1 cellular context compared by ENCODE assay signal in the genomic region with DNA sequence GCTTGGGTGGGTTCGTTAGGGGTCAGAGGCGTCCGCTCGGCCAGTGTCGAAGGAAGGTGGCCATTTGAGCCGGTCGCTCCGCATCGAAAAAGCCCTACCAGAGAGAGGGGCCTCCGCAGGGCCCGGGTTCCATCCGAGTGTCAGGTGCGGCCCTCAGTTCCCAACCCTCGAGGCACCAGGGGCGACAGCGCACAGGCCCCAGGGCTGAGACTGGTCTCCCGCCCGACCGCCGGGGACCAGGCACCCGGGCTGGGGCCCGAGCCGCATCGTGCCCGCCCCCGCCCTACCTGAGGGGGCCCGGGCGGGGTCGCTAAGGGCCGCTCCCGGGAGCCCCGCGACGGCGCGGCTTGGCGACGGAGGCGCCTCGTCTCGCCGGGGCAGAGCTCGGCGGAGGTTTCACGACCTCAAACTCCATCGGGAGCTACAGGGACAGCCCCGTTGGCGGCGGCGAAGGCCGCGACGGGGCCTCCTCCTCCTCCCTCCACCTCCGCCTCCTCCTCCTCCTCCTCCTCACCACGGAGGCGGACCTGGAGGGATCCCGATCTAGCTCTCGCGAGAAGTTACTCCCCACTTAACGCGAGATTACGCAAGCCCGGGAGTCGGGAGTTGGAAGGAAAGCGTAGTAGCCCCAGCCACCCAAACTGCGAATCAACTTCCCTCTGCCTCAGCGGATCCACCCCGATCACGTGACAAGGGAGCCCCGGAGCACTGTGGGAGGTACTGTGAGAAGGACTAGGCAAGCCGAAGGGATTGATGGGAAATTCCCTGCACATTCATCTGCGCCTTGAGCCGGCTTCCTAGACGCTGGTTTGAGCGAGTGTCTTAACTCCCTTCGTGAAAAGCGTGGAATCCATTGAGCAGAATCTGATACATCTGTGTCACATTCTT.
TF ChIP-seq lines count a peak whose summit lies in the region.

A gene with protein sequence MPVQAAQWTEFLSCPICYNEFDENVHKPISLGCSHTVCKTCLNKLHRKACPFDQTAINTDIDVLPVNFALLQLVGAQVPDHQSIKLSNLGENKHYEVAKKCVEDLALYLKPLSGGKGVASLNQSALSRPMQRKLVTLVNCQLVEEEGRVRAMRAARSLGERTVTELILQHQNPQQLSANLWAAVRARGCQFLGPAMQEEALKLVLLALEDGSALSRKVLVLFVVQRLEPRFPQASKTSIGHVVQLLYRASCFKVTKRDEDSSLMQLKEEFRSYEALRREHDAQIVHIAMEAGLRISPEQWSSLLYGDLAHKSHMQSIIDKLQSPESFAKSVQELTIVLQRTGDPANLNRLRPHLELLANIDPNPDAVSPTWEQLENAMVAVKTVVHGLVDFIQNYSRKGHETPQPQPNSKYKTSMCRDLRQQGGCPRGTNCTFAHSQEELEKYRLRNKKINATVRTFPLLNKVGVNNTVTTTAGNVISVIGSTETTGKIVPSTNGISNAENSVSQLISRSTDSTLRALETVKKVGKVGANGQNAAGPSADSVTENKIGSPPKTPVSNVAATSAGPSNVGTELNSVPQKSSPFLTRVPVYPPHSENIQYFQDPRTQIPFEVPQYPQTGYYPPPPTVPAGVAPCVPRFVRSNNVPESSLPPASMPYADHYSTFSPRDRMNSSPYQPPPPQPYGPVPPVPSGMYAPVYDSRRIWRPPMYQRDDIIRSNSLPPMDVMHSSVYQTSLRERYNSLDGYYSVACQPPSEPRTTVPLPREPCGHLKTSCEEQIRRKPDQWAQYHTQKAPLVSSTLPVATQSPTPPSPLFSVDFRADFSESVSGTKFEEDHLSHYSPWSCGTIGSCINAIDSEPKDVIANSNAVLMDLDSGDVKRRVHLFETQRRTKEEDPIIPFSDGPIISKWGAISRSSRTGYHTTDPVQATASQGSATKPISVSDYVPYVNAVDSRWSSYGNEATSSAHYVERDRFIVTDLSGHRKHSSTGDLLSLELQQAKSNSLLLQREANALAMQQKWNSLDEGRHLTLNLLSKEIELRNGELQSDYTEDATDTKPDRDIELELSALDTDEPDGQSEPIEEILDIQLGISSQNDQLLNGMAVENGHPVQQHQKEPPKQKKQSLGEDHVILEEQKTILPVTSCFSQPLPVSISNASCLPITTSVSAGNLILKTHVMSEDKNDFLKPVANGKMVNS (minus strand): TSS at position 537 of the 888 bp plus-strand sequence. CDS start 7,850 bp downstream, outside the sequence.

TF ChIP-seq in HepG2, 621 proteins besides CTCF, POLR2A, EP300 and RAD21 (continued from another document and continues in another):
- TF ChIP-seq, protein P1, sequence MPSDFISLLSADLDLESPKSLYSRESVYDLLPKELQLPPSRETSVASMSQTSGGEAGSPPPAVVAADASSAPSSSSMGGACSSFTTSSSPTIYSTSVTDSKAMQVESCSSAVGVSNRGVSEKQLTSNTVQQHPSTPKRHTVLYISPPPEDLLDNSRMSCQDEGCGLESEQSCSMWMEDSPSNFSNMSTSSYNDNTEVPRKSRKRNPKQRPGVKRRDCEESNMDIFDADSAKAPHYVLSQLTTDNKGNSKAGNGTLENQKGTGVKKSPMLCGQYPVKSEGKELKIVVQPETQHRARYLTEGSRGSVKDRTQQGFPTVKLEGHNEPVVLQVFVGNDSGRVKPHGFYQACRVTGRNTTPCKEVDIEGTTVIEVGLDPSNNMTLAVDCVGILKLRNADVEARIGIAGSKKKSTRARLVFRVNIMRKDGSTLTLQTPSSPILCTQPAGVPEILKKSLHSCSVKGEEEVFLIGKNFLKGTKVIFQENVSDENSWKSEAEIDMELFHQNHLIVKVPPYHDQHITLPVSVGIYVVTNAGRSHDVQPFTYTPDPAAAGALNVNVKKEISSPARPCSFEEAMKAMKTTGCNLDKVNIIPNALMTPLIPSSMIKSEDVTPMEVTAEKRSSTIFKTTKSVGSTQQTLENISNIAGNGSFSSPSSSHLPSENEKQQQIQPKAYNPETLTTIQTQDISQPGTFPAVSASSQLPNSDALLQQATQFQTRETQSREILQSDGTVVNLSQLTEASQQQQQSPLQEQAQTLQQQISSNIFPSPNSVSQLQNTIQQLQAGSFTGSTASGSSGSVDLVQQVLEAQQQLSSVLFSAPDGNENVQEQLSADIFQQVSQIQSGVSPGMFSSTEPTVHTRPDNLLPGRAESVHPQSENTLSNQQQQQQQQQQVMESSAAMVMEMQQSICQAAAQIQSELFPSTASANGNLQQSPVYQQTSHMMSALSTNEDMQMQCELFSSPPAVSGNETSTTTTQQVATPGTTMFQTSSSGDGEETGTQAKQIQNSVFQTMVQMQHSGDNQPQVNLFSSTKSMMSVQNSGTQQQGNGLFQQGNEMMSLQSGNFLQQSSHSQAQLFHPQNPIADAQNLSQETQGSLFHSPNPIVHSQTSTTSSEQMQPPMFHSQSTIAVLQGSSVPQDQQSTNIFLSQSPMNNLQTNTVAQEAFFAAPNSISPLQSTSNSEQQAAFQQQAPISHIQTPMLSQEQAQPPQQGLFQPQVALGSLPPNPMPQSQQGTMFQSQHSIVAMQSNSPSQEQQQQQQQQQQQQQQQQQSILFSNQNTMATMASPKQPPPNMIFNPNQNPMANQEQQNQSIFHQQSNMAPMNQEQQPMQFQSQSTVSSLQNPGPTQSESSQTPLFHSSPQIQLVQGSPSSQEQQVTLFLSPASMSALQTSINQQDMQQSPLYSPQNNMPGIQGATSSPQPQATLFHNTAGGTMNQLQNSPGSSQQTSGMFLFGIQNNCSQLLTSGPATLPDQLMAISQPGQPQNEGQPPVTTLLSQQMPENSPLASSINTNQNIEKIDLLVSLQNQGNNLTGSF (CRISPR knock-in tag; IDR thresholded peaks at IDR 0.05), result peak; percentile 73
- TF ChIP-seq LCORL (IDR thresholded peaks at IDR 0.05), result peak; percentile 59
- TF ChIP-seq LCORL (CRISPR knock-in tag; IDR thresholded peaks at IDR 0.05), result peak; percentile 75
- no peak for TF ChIP-seq HOXD1 (CRISPR knock-in tag; IDR thresholded peaks at IDR 0.05)
- TF ChIP-seq CCDC6 (CRISPR knock-in tag; IDR thresholded peaks at IDR 0.05), result no peak
- TF ChIP-seq NR1H2 (CRISPR knock-in tag; IDR thresholded peaks at IDR 0.05; ENCODE audit: borderline replicate concordance, low read depth), result no peak
- TF ChIP-seq ZNF768 (CRISPR knock-in tag; IDR thresholded peaks at IDR 0.05), result peak; percentile 67; the same call in 1 of the 2 replicates
- TF ChIP-seq, protein P2, sequence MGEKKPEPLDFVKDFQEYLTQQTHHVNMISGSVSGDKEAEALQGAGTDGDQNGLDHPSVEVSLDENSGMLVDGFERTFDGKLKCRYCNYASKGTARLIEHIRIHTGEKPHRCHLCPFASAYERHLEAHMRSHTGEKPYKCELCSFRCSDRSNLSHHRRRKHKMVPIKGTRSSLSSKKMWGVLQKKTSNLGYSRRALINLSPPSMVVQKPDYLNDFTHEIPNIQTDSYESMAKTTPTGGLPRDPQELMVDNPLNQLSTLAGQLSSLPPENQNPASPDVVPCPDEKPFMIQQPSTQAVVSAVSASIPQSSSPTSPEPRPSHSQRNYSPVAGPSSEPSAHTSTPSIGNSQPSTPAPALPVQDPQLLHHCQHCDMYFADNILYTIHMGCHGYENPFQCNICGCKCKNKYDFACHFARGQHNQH (CRISPR knock-in tag; IDR thresholded peaks at IDR 0.05), result peak; percentile 44; the same call in 1 of the 2 replicates
- TF ChIP-seq ATF6 (CRISPR knock-in tag; conservative IDR thresholded peaks at IDR 0.05), result no peak; the same call in 1 of the 2 replicates
- peak; percentile 41; the same call in 1 of the 2 replicates for TF ChIP-seq ZNF331 (CRISPR knock-in tag; IDR thresholded peaks at IDR 0.05)
- peak; percentile 83; the same call in 1 of the 2 replicates for TF ChIP-seq MLX (CRISPR knock-in tag; IDR thresholded peaks at IDR 0.05)
- peak; percentile 26; the same call in 1 of the 2 replicates for TF ChIP-seq ZBTB38 (CRISPR knock-in tag; IDR thresholded peaks at IDR 0.05)
- TF ChIP-seq, protein P3, sequence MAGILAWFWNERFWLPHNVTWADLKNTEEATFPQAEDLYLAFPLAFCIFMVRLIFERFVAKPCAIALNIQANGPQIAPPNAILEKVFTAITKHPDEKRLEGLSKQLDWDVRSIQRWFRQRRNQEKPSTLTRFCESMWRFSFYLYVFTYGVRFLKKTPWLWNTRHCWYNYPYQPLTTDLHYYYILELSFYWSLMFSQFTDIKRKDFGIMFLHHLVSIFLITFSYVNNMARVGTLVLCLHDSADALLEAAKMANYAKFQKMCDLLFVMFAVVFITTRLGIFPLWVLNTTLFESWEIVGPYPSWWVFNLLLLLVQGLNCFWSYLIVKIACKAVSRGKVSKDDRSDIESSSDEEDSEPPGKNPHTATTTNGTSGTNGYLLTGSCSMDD (CRISPR knock-in tag; IDR thresholded peaks at IDR 0.05), result no peak
- no peak for TF ChIP-seq ZNF337 (CRISPR knock-in tag; IDR thresholded peaks at IDR 0.05; ENCODE audit: borderline replicate concordance, low read depth)
- no peak for TF ChIP-seq TCF7L2 (IDR thresholded peaks at IDR 0.05; ENCODE audit: low read depth, low read length)
- TF ChIP-seq, protein P4, sequence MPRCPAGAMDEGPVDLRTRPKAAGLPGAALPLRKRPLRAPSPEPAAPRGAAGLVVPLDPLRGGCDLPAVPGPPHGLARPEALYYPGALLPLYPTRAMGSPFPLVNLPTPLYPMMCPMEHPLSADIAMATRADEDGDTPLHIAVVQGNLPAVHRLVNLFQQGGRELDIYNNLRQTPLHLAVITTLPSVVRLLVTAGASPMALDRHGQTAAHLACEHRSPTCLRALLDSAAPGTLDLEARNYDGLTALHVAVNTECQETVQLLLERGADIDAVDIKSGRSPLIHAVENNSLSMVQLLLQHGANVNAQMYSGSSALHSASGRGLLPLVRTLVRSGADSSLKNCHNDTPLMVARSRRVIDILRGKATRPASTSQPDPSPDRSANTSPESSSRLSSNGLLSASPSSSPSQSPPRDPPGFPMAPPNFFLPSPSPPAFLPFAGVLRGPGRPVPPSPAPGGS (CRISPR knock-in tag; IDR thresholded peaks at IDR 0.05), result peak; percentile 59; the same call in 1 of the 2 replicates
- no peak for TF ChIP-seq ZNF564 (CRISPR knock-in tag; IDR thresholded peaks at IDR 0.05)
- TF ChIP-seq IRF9 (CRISPR knock-in tag; IDR thresholded peaks at IDR 0.05; ENCODE audit: borderline replicate concordance), result no peak; the same call in 1 of the 2 replicates
- no peak for TF ChIP-seq ZNF577 (CRISPR knock-in tag; IDR thresholded peaks at IDR 0.05; ENCODE audit: borderline replicate concordance, low read depth)
- TF ChIP-seq NR2F1 (CRISPR knock-in tag; IDR thresholded peaks at IDR 0.05), result no peak
- peak; percentile 82 for TF ChIP-seq DR1 (CRISPR knock-in tag; IDR thresholded peaks at IDR 0.05)
- TF ChIP-seq, protein P5, sequence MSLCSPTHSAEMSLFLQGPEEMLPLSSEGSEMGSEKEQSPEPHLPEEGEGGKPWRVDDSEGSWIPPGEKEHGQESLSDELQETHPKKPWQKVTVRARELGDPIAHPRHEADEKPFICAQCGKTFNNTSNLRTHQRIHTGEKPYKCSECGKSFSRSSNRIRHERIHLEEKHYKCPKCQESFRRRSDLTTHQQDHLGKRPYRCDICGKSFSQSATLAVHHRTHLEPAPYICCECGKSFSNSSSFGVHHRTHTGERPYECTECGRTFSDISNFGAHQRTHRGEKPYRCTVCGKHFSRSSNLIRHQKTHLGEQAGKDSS (CRISPR knock-in tag; IDR thresholded peaks at IDR 0.05; ENCODE audit: borderline replicate concordance, low read depth), result peak; percentile 78; the same call in 1 of the 2 replicates
- peak; percentile 41; the same call in 1 of the 2 replicates for TF ChIP-seq RXRB (CRISPR knock-in tag; IDR thresholded peaks at IDR 0.05; ENCODE audit: borderline replicate concordance)
- no peak for TF ChIP-seq ZNF484 (CRISPR knock-in tag; IDR thresholded peaks at IDR 0.05; ENCODE audit: borderline replicate concordance, low read depth)
- TF ChIP-seq TAF1 (CRISPR knock-in tag; IDR thresholded peaks at IDR 0.05), result peak; percentile 74; the same call in 1 of the 2 replicates
- no peak for TF ChIP-seq ZFP36L2 (CRISPR knock-in tag; IDR thresholded peaks at IDR 0.05)
- peak; percentile 57; the same call in 1 of the 2 replicates for TF ChIP-seq ZKSCAN8 (CRISPR knock-in tag; IDR thresholded peaks at IDR 0.05; ENCODE audit: borderline replicate concordance)
- TF ChIP-seq SMYD3 (CRISPR knock-in tag; IDR thresholded peaks at IDR 0.05), result no peak
- peak; percentile 60 for TF ChIP-seq NFYB (CRISPR knock-in tag; IDR thresholded peaks at IDR 0.05)
- no peak for TF ChIP-seq SIX4 (CRISPR knock-in tag; IDR thresholded peaks at IDR 0.05)
- TF ChIP-seq ZNF704 (CRISPR knock-in tag; IDR thresholded peaks at IDR 0.05; ENCODE audit: borderline replicate concordance), result no peak
- no peak for TF ChIP-seq NPAS2 (CRISPR knock-in tag; IDR thresholded peaks at IDR 0.05; ENCODE audit: borderline replicate concordance)
- peak; percentile 99 for TF ChIP-seq POGZ (CRISPR knock-in tag; IDR thresholded peaks at IDR 0.05)
- TF ChIP-seq ISX (CRISPR knock-in tag; conservative IDR thresholded peaks at IDR 0.05), result no peak
